ENCODE assay signal across 17 cellular contexts in genomic region chr4:176824645-176825366, GRCh38. TPM values are rescaled to one million over a fixed set of nuclear protein-coding genes. Genes with fewer than 3 reads are reported as not detected.
"Had no signal": no experiment of that assay in that cellular context is flagged by ENCODE, and none has a peak within 500 bp of the region (broad histone marks: within the 10 kb centered on the region; RNA-seq: fewer than 3 reads in every experiment).

No MANE protein-coding gene starts in this region.

- DNase-seq: activated CD4-positive, alpha-beta T cell treated with anti-CD3 and anti-CD28 coated beads, Interleukin-2, amount 10 ng/mL, durations not matched to agents 24 days and 14 days; activated CD8-positive, alpha-beta T cell treated with anti-CD3 and anti-CD28 coated beads for 36 hours; activated naive CD4-positive, alpha-beta T cell treated with Interleukin-2 at 50 U/mL for 16 hours; activated naive CD8-positive, alpha-beta T cell treated with anti-CD3 and anti-CD28 coated beads, Interleukin-2, amount 10 ng/mL, durations not matched to agents 7 days and 5 days; activated T-cell treated with anti-CD3 and anti-CD28 coated beads, Interleukin-2, amount 50 U/mL, for 1 hour; erythroblast; natural killer cell; pancreas; right lobe of liver; stimulated activated CD4-positive, alpha-beta T cell treated with anti-CD3 and anti-CD28 coated beads, Interleukin-4, amount 100 ng/mL, for 1 hour; stimulated activated naive CD8-positive, alpha-beta T cell treated with anti-CD3 and anti-CD28 coated beads, Interleukin-15, amount 100 ng/mL, for 72 hours; T1000; trophoblast cell had no signal

- ATAC-seq: activated CD8-positive, alpha-beta T cell treated with anti-CD3 and anti-CD28 coated beads for 36 hours; natural killer cell; pancreas; right lobe of liver; stimulated activated naive CD8-positive, alpha-beta T cell treated with anti-CD3 and anti-CD28 coated beads, Interleukin-15, amount 100 ng/mL, for 72 hours had no signal

- H3K9me3 ChIP-seq: breast epithelium, pancreas, right lobe of liver, suprapubic skin had no signal

- H3K36me3 ChIP-seq: breast epithelium, pancreas, right lobe of liver, suprapubic skin had no signal

- H3K4me3 ChIP-seq: breast epithelium, coronary artery, pancreas, right lobe of liver, smooth muscle cell, suprapubic skin had no signal

- H3K27ac ChIP-seq: breast epithelium, coronary artery, pancreas, right lobe of liver, suprapubic skin had no signal

- H3K4me1 ChIP-seq: breast epithelium, pancreas, right lobe of liver, suprapubic skin had no signal

- H3K27me3 ChIP-seq: breast epithelium, pancreas, right lobe of liver, suprapubic skin had no signal

RNA-seq across cellular contexts. Expression of gene VEGFC, which starts 32.1 kb away (rescaled TPM):
- total RNA-seq: activated CD4-positive, alpha-beta T cell treated with anti-CD3 and anti-CD28 coated beads, Interleukin-2, amount 10 ng/mL, durations not matched to agents 24 days and 14 days; activated CD8-positive, alpha-beta T cell treated with anti-CD3 and anti-CD28 coated beads for 36 hours; activated naive CD8-positive, alpha-beta T cell treated with anti-CD3 and anti-CD28 coated beads, Interleukin-2, amount 10 ng/mL, durations not matched to agents 7 days and 5 days; natural killer cell had no signal
